ENCODE assay signal across 1 cellular context in the genomic region with DNA sequence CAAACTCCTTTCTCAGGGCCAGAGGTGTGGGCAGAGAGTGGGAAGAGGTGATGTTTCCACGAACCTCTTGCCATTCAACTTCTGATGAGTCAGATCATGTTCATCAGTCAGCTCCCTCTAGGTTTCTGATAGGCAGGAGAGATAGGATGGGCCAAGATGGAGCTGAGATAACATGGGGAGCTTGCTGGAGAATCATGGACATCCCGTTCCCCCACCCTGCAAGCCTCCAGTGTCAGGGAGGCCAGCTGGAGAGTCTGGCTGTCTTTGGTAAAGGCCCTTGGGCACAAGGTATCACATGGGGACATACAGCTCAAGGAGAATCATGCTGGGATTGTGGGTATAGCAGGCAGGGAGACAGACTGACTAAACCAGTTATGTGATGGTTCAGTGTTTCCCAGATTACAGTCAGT.
TF ChIP-seq lines count a peak whose summit lies in the region.

No MANE protein-coding gene starts in this region.

TF ChIP-seq in WTC11, 78 proteins besides CTCF, POLR2A, EP300 and RAD21 (continued from another document):
- TF ChIP-seq, protein P1, sequence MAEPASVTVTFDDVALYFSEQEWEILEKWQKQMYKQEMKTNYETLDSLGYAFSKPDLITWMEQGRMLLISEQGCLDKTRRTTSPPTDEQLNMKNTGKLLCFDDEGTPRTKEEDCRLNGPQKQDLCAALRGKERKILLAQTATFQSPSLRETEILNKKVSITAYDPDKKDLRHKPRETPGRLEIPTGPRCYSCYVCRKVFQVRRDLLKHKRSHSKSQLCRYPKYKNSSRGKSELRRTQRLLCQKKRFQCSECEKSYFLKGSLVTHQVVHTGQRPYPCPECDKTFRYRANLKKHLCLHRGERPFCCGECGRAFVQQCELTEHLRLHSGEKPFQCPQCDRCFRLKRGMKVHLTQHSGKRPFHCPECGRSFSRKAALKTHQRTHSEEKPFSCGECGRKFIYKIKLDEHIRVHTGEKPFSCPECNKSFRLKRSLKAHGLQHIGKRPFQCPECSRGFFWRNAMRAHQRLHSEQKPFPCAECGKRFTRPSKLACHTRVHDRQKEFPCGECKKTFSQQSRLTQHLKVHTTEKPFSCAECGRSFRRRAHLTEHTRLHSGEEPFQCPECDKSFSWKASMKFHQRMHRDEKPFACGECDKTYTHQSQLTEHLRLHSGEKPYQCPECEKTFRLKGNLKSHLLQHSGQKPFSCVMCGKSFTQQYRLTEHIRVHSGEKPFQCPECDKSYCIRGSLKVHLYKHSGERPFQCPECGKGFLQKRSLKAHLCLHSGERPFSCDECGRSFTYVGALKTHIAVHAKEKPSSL (CRISPR knock-in tag; conservative IDR thresholded peaks at IDR 0.05), result no peak
- TF ChIP-seq IRF2 (CRISPR knock-in tag; IDR thresholded peaks at IDR 0.05; ENCODE audit: borderline replicate concordance, low read depth) (no peak), ERG (CRISPR knock-in tag; IDR thresholded peaks at IDR 0.05) (no peak)
